In genomic region chr4:75513529-75514130, GRCh38 we compare ENCODE assay signal across 8 cellular contexts. TPM values are rescaled to one million over a fixed set of nuclear protein-coding genes. Genes with fewer than 3 reads are reported as not detected.
DNase-seq lines count a peak whose midpoint lies in the region; ATAC-seq, FAIRE-seq and TF ChIP-seq lines count a peak whose summit lies in the region.

No MANE protein-coding gene starts in this region.

- DNase-seq in MG63: no peak
- peak; percentile 53 for DNase-seq in endothelial cell of umbilical vein (ENCODE audit: low read depth, low spot score)
- DNase-seq in G401 (ENCODE audit: low spot score): no peak

- peak overlapping the region; percentile 72 for H3K27ac ChIP-seq in endothelial cell of umbilical vein (ENCODE audit: insufficient read depth, low read depth, low read length)

- no peak for TF ChIP-seq POLR2A in endothelial cell of umbilical vein (IDR thresholded peaks at IDR 0.05; ENCODE audit: low read depth, low read length)

- POLR2A ChIA-PET in endothelial cell of umbilical vein (lab: Charles Lee): no interaction called here

- no peaks in the 10 kb centered on the region for H3K9me3 ChIP-seq in MG63
- H3K9me3 ChIP-seq in endothelial cell of umbilical vein (replicated peaks; ENCODE audit: control insufficient read depth, insufficient read depth, low read length): no peaks in the 10 kb centered on the region
- peaks cover 2% of the 10 kb centered on the region for H3K9me3 ChIP-seq in neuron (ENCODE audit: low read length)

- no peaks in the 10 kb centered on the region for H3K27me3 ChIP-seq in MG63
- no peaks in the 10 kb centered on the region for H3K27me3 ChIP-seq in endothelial cell of umbilical vein (ENCODE audit: control insufficient read depth in 2 of 2, insufficient read depth in 2 of 2, low read length in 2 of 2)
- H3K27me3 ChIP-seq in neuron (ENCODE audit: insufficient read depth, low read length): no peaks in the 10 kb centered on the region

- ATAC-seq in HG03521 (IDR thresholded peaks at IDR 0.05; ENCODE audit: unreplicated experiment) (no peak), GM19397 (IDR thresholded peaks at IDR 0.05; ENCODE audit: unreplicated experiment) (no peak), GM18870 (IDR thresholded peaks at IDR 0.05; ENCODE audit: unreplicated experiment) (no peak)

- H4K20me1 ChIP-seq in endothelial cell of umbilical vein (replicated peaks; ENCODE audit: control insufficient read depth, extremely low read depth, insufficient read depth, low read length): peaks cover 5% of the 10 kb centered on the region

- TSS peak; percentile 46 for BruUV-seq in endothelial cell of umbilical vein (replicated peaks; lab: Mats Ljungman, UMichigan)

- FAIRE-seq in endothelial cell of umbilical vein (lab: Jason Lieb, UNC): no peak

- H3K36me3 ChIP-seq in MG63 (peaks cover 10% of the 10 kb centered on the region), endothelial cell of umbilical vein (ENCODE audit: control insufficient read depth in 2 of 2, extremely low read depth in 1 of 2, insufficient read depth in 2 of 2, low read length in 2 of 2) (no peaks in the 10 kb centered on the region), neuron (ENCODE audit: insufficient read depth, low read length) (peaks cover 22% of the 10 kb centered on the region)

- in situ Hi-C loops in G401 (cut with HindIII; ENCODE audit: low sequenced_read_pairs): no loop called here

- TF ChIP-seq CTCF in GM12875 (IDR thresholded peaks at IDR 0.05; ENCODE audit: borderline replicate concordance, insufficient read depth, low read depth, low read length) (no peak), endothelial cell of umbilical vein (IDR thresholded peaks at IDR 0.05; ENCODE audit: extremely low read depth in 1 of 2, insufficient read depth in 1 of 2, low read depth in 1 of 2, low read length in 2 of 2) (no peak)

- intact Hi-C loops in endothelial cell of umbilical vein (cut with micrococcal nuclease): loop anchor here (1.0 to 10.0 kb wide), 4 partner anchors 19 to 889 kb away; partner anchors contain the start of genes G3BP2 and USO1

- peak overlapping the region; percentile 80 for H3K4me2 ChIP-seq in endothelial cell of umbilical vein (ENCODE audit: insufficient read depth, low read length)

- peaks cover 45% of the 10 kb centered on the region for H3K79me2 ChIP-seq in endothelial cell of umbilical vein (ENCODE audit: control insufficient read depth, insufficient read depth, low read length)

- H3K9ac ChIP-seq in endothelial cell of umbilical vein (replicated peaks; ENCODE audit: extremely low read depth, insufficient read depth, low read length): peak overlapping the region; percentile 96

- H3K4me3 ChIP-seq in GM12875 (ENCODE audit: low read depth, low read length) (peak overlapping the region; percentile 91), MG63 (peak overlapping the region; percentile 72), endothelial cell of umbilical vein (replicated peaks in 1 of 3; ENCODE audit: insufficient read depth in 1 of 3, low read depth in 1 of 3, low read length in 3 of 3) (peak overlapping the region; percentile 71 to 94 (median 81)), neuron (ENCODE audit: low read length) (peak overlapping the region; percentile 90)

- no peaks in the 10 kb centered on the region for H3K9me1 ChIP-seq in endothelial cell of umbilical vein (replicated peaks; ENCODE audit: control insufficient read depth, extremely low read depth, insufficient read depth, low read length)

- dilution Hi-C loops in endothelial cell of umbilical vein (cut with MboI; ENCODE audit: extremely low pct_ligation_motif_present, low sequenced_read_pairs): no loop called here

- peaks cover 35% of the 10 kb centered on the region for H3K4me1 ChIP-seq in endothelial cell of umbilical vein (ENCODE audit: control insufficient read depth, extremely low read depth, insufficient read depth, low read length)
- H3K4me1 ChIP-seq in neuron (ENCODE audit: insufficient read depth, low read length): peaks cover 28% of the 10 kb centered on the region

- H2AFZ ChIP-seq in endothelial cell of umbilical vein (ENCODE audit: low read depth, low read length) (peak overlapping the region; percentile 42), neuron (ENCODE audit: low read depth, low read length) (peak overlapping the region; percentile 89)

- CTCF ChIA-PET in endothelial cell of umbilical vein (lab: Charles Lee): interaction anchor here (0.9 to 2.1 kb wide), 6 partner anchors 9 to 334 kb away, joined by 3 to 10 read pairs (median 4); partner anchors contain the start of gene USO1

TF ChIP-seq in endothelial cell of umbilical vein, 7 proteins besides CTCF, POLR2A, EP300 and RAD21:
- TF ChIP-seq GATA2 (IDR thresholded peaks at IDR 0.05; ENCODE audit: insufficient read depth, insufficient read length, low read depth, low read length) (no peak), MYC (IDR thresholded peaks at IDR 0.05; ENCODE audit: low read depth, low read length) (no peak)
- TF ChIP-seq, protein P1, sequence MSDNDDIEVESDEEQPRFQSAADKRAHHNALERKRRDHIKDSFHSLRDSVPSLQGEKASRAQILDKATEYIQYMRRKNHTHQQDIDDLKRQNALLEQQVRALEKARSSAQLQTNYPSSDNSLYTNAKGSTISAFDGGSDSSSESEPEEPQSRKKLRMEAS (IDR thresholded peaks at IDR 0.05; ENCODE audit: insufficient read depth, insufficient read length): no peak

RNA-seq across cellular contexts. Expression of gene RCHY1, which starts 0.6 kb away (rescaled TPM):
- 4.8 and 8.7 TPM in 2 replicates for total RNA-seq in MG63 (2014; rRNA removed; shearing (Covaris generic); ENCODE audit: low replicate concordance)
- total RNA-seq in endothelial cell of umbilical vein: 29.1 and 30.9 TPM in 2 replicates
- 13.0 and 21.1 TPM in 2 replicates for polyA plus RNA-seq in endothelial cell of umbilical vein
- 24.0 and 27.4 TPM in 2 replicates for polyA plus RNA-seq in endothelial cell of umbilical vein (2011; cell fraction: cytosol; rRNA removed)
- polyA plus RNA-seq in endothelial cell of umbilical vein (2011; cell fraction: nucleus; rRNA removed): 22.5 and 29.7 TPM in 2 replicates
- 35.2 and 53.8 TPM in 2 replicates for polyA plus RNA-seq in endothelial cell of umbilical vein (2012)
- polyA minus RNA-seq in endothelial cell of umbilical vein: 23.7 and 34.0 TPM in 2 replicates
- 10.8 TPM for polyA minus RNA-seq in endothelial cell of umbilical vein (2011; cell fraction: cytosol; rRNA and poly(A)+ RNA removed)
- polyA minus RNA-seq in endothelial cell of umbilical vein (2011; cell fraction: nucleus; rRNA and poly(A)+ RNA removed): 28.7 and 35.1 TPM in 2 replicates
- 26.8 and 44.1 TPM in 2 replicates for total RNA-seq in G401 (2014; rRNA removed; shearing (Covaris generic))

RNA-seq across cellular contexts. Expression of gene THAP6, which starts 0.6 kb away (rescaled TPM):
- 6.4 and 12.5 TPM in 2 replicates for total RNA-seq in MG63 (2014; rRNA removed; shearing (Covaris generic); ENCODE audit: low replicate concordance)
- total RNA-seq in endothelial cell of umbilical vein: 6.8 and 8.0 TPM in 2 replicates
- polyA plus RNA-seq in endothelial cell of umbilical vein: 2.1 and 2.3 TPM in 2 replicates
- 2.0 and 2.4 TPM in 2 replicates for polyA plus RNA-seq in endothelial cell of umbilical vein (2011; cell fraction: cytosol; rRNA removed)
- 14.7 and 14.8 TPM in 2 replicates for polyA plus RNA-seq in endothelial cell of umbilical vein (2011; cell fraction: nucleus; rRNA removed)
- 2.2 and 3.8 TPM in 2 replicates for polyA plus RNA-seq in endothelial cell of umbilical vein (2012)
- 3.5 and 4.4 TPM in 2 replicates for polyA minus RNA-seq in endothelial cell of umbilical vein
- polyA minus RNA-seq in endothelial cell of umbilical vein (2011; cell fraction: cytosol; rRNA and poly(A)+ RNA removed): 7.4 TPM
- 16.2 and 20.1 TPM in 2 replicates for polyA minus RNA-seq in endothelial cell of umbilical vein (2011; cell fraction: nucleus; rRNA and poly(A)+ RNA removed)
- total RNA-seq in G401 (2014; rRNA removed; shearing (Covaris generic)): 7.1 and 14.1 TPM in 2 replicates

RNA-seq across cellular contexts. Expression of gene ODAPH, which starts 42.2 kb away (rescaled TPM):
- total RNA-seq in MG63 (2014; rRNA removed; shearing (Covaris generic); ENCODE audit: low replicate concordance): not detected in 2 replicates
- not detected in 2 replicates for total RNA-seq in endothelial cell of umbilical vein
- not detected in 2 replicates for polyA plus RNA-seq in endothelial cell of umbilical vein
- not detected in 2 replicates for polyA plus RNA-seq in endothelial cell of umbilical vein (2011; cell fraction: cytosol; rRNA removed)
- polyA plus RNA-seq in endothelial cell of umbilical vein (2011; cell fraction: nucleus; rRNA removed): not detected in 2 replicates
- not detected in 2 replicates for polyA plus RNA-seq in endothelial cell of umbilical vein (2012)
- polyA minus RNA-seq in endothelial cell of umbilical vein: not detected in 2 replicates
- polyA minus RNA-seq in endothelial cell of umbilical vein (2011; cell fraction: cytosol; rRNA and poly(A)+ RNA removed): not detected
- not detected in 2 replicates for polyA minus RNA-seq in endothelial cell of umbilical vein (2011; cell fraction: nucleus; rRNA and poly(A)+ RNA removed)
- not detected in 2 replicates for total RNA-seq in G401 (2014; rRNA removed; shearing (Covaris generic))
